Comparison of ENCODE assay signal across 19 cellular contexts in genomic region chr20:62452475-62453095, GRCh38. TPM values are rescaled to one million over a fixed set of nuclear protein-coding genes. Genes with fewer than 3 reads are reported as not detected.
"Had no signal": no experiment of that assay in that cellular context is flagged by ENCODE, and none has a peak within 500 bp of the region (broad histone marks: within the 10 kb centered on the region; RNA-seq: fewer than 3 reads in every experiment).

No MANE protein-coding gene starts in this region.

- ATAC-seq: activated CD8-positive, alpha-beta T cell treated with anti-CD3 and anti-CD28 coated beads for 36 hours; activated T-helper 17 cell treated with anti-CD3 and anti-CD28 coated beads, Interleukin-2, amount 50 U/mL, for 72 hours; heart right ventricle; natural killer cell treated with Interleukin-12 subunit alpha and Interleukin-12 subunit beta and Interleukin-15 and Interleukin-18, amount 100 ng/mL, for 72 hours; stimulated activated naive CD8-positive, alpha-beta T cell treated with anti-CD3 and anti-CD28 coated beads, Interleukin-15, Interleukin-2, amounts not matched to agents 100 U/mL and 50 U/mL, for 24 hours had no signal

- H3K27ac Mint-ChIP-seq: activated CD4-positive, alpha-beta T cell treated with anti-CD3 and anti-CD28 coated beads, Interleukin-2, amount 10 ng/mL, durations not matched to agents 24 days and 14 days; activated CD8-positive, alpha-beta T cell treated with anti-CD3 and anti-CD28 coated beads for 36 hours; activated naive CD8-positive, alpha-beta T cell treated with anti-CD3 and anti-CD28 coated beads for 36 hours; activated T-helper 17 cell treated with anti-CD3 and anti-CD28 coated beads, Interleukin-2, amount 50 U/mL, for 72 hours; dendritic cell treated with granulocyte-macrophage colony-stimulating factor and Interleukin-4, amounts not matched to agents 40 ng/mL and 50 ng/mL, for 4 days; natural killer cell treated with Interleukin-12 subunit alpha and Interleukin-12 subunit beta and Interleukin-15 and Interleukin-18, amount 100 ng/mL, for 72 hours had no signal

- H3K4me3 Mint-ChIP-seq: activated CD4-positive, alpha-beta T cell treated with anti-CD3 and anti-CD28 coated beads, Interleukin-2, amount 10 ng/mL, durations not matched to agents 24 days and 14 days; activated CD8-positive, alpha-beta T cell treated with anti-CD3 and anti-CD28 coated beads for 36 hours; activated naive CD8-positive, alpha-beta T cell treated with anti-CD3 and anti-CD28 coated beads for 36 hours; activated T-helper 17 cell treated with anti-CD3 and anti-CD28 coated beads, Interleukin-2, amount 50 U/mL, for 72 hours; dendritic cell treated with granulocyte-macrophage colony-stimulating factor and Interleukin-4, amounts not matched to agents 40 ng/mL and 50 ng/mL, for 4 days; natural killer cell treated with Interleukin-12 subunit alpha and Interleukin-12 subunit beta and Interleukin-15 and Interleukin-18, amount 100 ng/mL, for 72 hours had no signal

- H3K27ac ChIP-seq: esophagus muscularis mucosa, heart right ventricle, parathyroid adenoma, tibial nerve, vagina had no signal

- DNase-seq: activated CD4-positive, alpha-beta T cell treated with anti-CD3 and anti-CD28 coated beads, Interleukin-2, amount 10 ng/mL, durations not matched to agents 24 days and 14 days; activated CD8-positive, alpha-beta T cell treated with anti-CD3 and anti-CD28 coated beads for 36 hours; activated naive CD4-positive, alpha-beta T cell; activated naive CD8-positive, alpha-beta T cell treated with anti-CD3 and anti-CD28 coated beads for 36 hours; activated T-cell treated with anti-CD3 and anti-CD28 coated beads, Interleukin-2, amount 50 U/mL, for 1 hour; amniotic stem cell; effector CD8-positive, alpha-beta T cell; heart right ventricle; stimulated activated CD8-positive, alpha-beta memory T cell treated with anti-CD3 and anti-CD28 coated beads, Interleukin-4, amount 100 ng/mL, for 48 hours; stimulated activated naive CD8-positive, alpha-beta T cell treated with anti-CD3 and anti-CD28 coated beads, Interleukin-15, Interleukin-2, amounts not matched to agents 100 U/mL and 50 U/mL, for 24 hours had no signal

- H3K79me2 ChIP-seq: parathyroid adenoma had no signal

- H3K36me3 ChIP-seq: esophagus muscularis mucosa, heart right ventricle, tibial nerve, vagina had no signal

- H3K27me3 Mint-ChIP-seq: activated naive CD8-positive, alpha-beta T cell treated with anti-CD3 and anti-CD28 coated beads for 36 hours had no signal

- H2AFZ ChIP-seq: parathyroid adenoma had no signal

- H3K27me3 ChIP-seq: vagina had no signal

- H3K4me1 Mint-ChIP-seq: activated CD4-positive, alpha-beta T cell treated with anti-CD3 and anti-CD28 coated beads, Interleukin-2, amount 10 ng/mL, durations not matched to agents 24 days and 14 days; activated naive CD8-positive, alpha-beta T cell treated with anti-CD3 and anti-CD28 coated beads for 36 hours; activated T-helper 17 cell treated with anti-CD3 and anti-CD28 coated beads, Interleukin-2, amount 50 U/mL, for 72 hours had no signal

- H3K4me3 ChIP-seq: esophagus muscularis mucosa, heart right ventricle, tibial nerve, vagina had no signal

- H3K9me3 ChIP-seq: esophagus muscularis mucosa, heart right ventricle, tibial nerve, vagina had no signal

- H3K4me1 ChIP-seq: esophagus muscularis mucosa, parathyroid adenoma, tibial nerve, vagina had no signal

- H3K9me3 Mint-ChIP-seq: activated CD4-positive, alpha-beta T cell treated with anti-CD3 and anti-CD28 coated beads, Interleukin-2, amount 10 ng/mL, durations not matched to agents 24 days and 14 days; activated CD8-positive, alpha-beta T cell treated with anti-CD3 and anti-CD28 coated beads for 36 hours; activated naive CD8-positive, alpha-beta T cell treated with anti-CD3 and anti-CD28 coated beads for 36 hours; activated T-helper 17 cell treated with anti-CD3 and anti-CD28 coated beads, Interleukin-2, amount 50 U/mL, for 72 hours; dendritic cell treated with granulocyte-macrophage colony-stimulating factor and Interleukin-4, amounts not matched to agents 40 ng/mL and 50 ng/mL, for 4 days; natural killer cell treated with Interleukin-12 subunit alpha and Interleukin-12 subunit beta and Interleukin-15 and Interleukin-18, amount 100 ng/mL, for 72 hours had no signal

- H3K36me3 Mint-ChIP-seq: activated naive CD8-positive, alpha-beta T cell treated with anti-CD3 and anti-CD28 coated beads for 36 hours; natural killer cell treated with Interleukin-12 subunit alpha and Interleukin-12 subunit beta and Interleukin-15 and Interleukin-18, amount 100 ng/mL, for 72 hours had no signal

RNA-seq across cellular contexts. Expression of gene GATA5, which starts 23.2 kb away (rescaled TPM):
- total RNA-seq: activated CD4-positive, alpha-beta T cell treated with anti-CD3 and anti-CD28 coated beads, Interleukin-2, amount 10 ng/mL, durations not matched to agents 24 days and 14 days; activated CD8-positive, alpha-beta T cell treated with anti-CD3 and anti-CD28 coated beads for 36 hours; activated naive CD8-positive, alpha-beta T cell treated with anti-CD3 and anti-CD28 coated beads for 36 hours; activated T-helper 17 cell treated with anti-CD3 and anti-CD28 coated beads, Interleukin-2, amount 50 U/mL, for 72 hours; cerebellum; natural killer cell treated with Interleukin-12 subunit alpha and Interleukin-12 subunit beta and Interleukin-15 and Interleukin-18, amount 100 ng/mL, for 72 hours had no signal

RNA-seq across cellular contexts. Expression of gene RBBP8NL, which starts 25.2 kb away (rescaled TPM):
- total RNA-seq: activated CD4-positive, alpha-beta T cell treated with anti-CD3 and anti-CD28 coated beads, Interleukin-2, amount 10 ng/mL, durations not matched to agents 24 days and 14 days; activated CD8-positive, alpha-beta T cell treated with anti-CD3 and anti-CD28 coated beads for 36 hours; activated naive CD8-positive, alpha-beta T cell treated with anti-CD3 and anti-CD28 coated beads for 36 hours; activated T-helper 17 cell treated with anti-CD3 and anti-CD28 coated beads, Interleukin-2, amount 50 U/mL, for 72 hours; cerebellum; esophagus muscularis mucosa; heart right ventricle; mesenteric fat pad; natural killer cell treated with Interleukin-12 subunit alpha and Interleukin-12 subunit beta and Interleukin-15 and Interleukin-18, amount 100 ng/mL, for 72 hours; tibial nerve had no signal
- polyA plus RNA-seq: heart right ventricle had no signal
